ENCODE assay signal across 19 cellular contexts in genomic region chr1:8547791-8548190, GRCh38.
DNase-seq lines count a peak whose midpoint lies in the region; ATAC-seq and TF ChIP-seq lines count a peak whose summit lies in the region.
"Had no signal": no experiment of that assay in that cellular context is flagged by ENCODE, and none has a peak within 500 bp of the region (broad histone marks: within the 10 kb centered on the region; RNA-seq: fewer than 3 reads in every experiment).

No MANE protein-coding gene starts in this region.

- ATAC-seq in GM23338: no peak

- no TSS peak for BruUV-seq in Caco-2 (replicated peaks; lab: Mats Ljungman, UMichigan)

- H3K9me3 ChIP-seq in Caco-2 (no peaks in the 10 kb centered on the region), tibial nerve (no peaks in the 10 kb centered on the region)
- H3K9me3 ChIP-seq: HAP-1 had no signal

- TF ChIP-seq CTCF in Caco-2 (IDR thresholded peaks at IDR 0.05; ENCODE audit: insufficient read depth in 1 of 2, low read depth in 1 of 2, low read length in 1 of 2, severe bottlenecking in 1 of 2, unreplicated experiment in 1 of 2): no peak
- no peak for TF ChIP-seq CTCF in GM23338 (conservative IDR thresholded peaks at IDR 0.05; ENCODE audit: low read depth in 2 of 2)
- TF ChIP-seq CTCF in glutamatergic neuron (IDR thresholded peaks at IDR 0.05; ENCODE audit: partially characterized antibody, unreplicated experiment): no peak
- no peak for TF ChIP-seq CTCF in progenitor cell of endocrine pancreas (IDR thresholded peaks at IDR 0.05; ENCODE audit: unreplicated experiment)
- TF ChIP-seq CTCF in tibial nerve (IDR thresholded peaks at IDR 0.05): no peak
- no peak for TF ChIP-seq CTCF in brain microvascular endothelial cell (IDR thresholded peaks at IDR 0.05; ENCODE audit: low read depth, low read length, missing control alignments)

- peaks cover 15% of the 10 kb centered on the region for H4K20me1 ChIP-seq in GM23338 (replicated peaks; ENCODE audit: insufficient read depth)

- H3F3A ChIP-seq in GM23338 (replicated peaks; ENCODE audit: low read depth): no peaks in the 10 kb centered on the region

- TF ChIP-seq POLR2A in tibial nerve (IDR thresholded peaks at IDR 0.05): no peak

- POLR2A ChIA-PET in Caco-2 (lab: Charles Lee): no interaction called here

- H3K27ac Mint-ChIP-seq in Caco-2 (ENCODE audit: unreplicated experiment) (peak overlapping the region; percentile 10), GM23338 (no peak overlapping the region), glutamatergic neuron (ENCODE audit: unreplicated experiment) (peak overlapping the region; percentile 36), progenitor cell of endocrine pancreas (peak overlapping the region; percentile 42)
- H3K27ac Mint-ChIP-seq: B cell had no signal

- CTCF ChIA-PET in Caco-2 (lab: Charles Lee): interaction anchor here (0.6 kb wide), 1 partner anchor 168 kb away, joined by 4 read pairs; no protein-coding TSS in a partner anchor

- H3K4me3 ChIP-seq in Caco-2 (ENCODE audit: low read depth, low read length) (no peak overlapping the region), GM23338 (no peak overlapping the region), tibial nerve (no peak overlapping the region), brain microvascular endothelial cell (ENCODE audit: low read depth, low read length) (no peak overlapping the region)
- H3K4me3 ChIP-seq: HAP-1 had no signal

- H3K27me3 ChIP-seq in Caco-2 (replicated peaks; ENCODE audit: control insufficient read depth, insufficient read depth, low read length) (no peaks in the 10 kb centered on the region), GM23338 (ENCODE audit: insufficient read depth) (no peaks in the 10 kb centered on the region), tibial nerve (no peaks in the 10 kb centered on the region), brain microvascular endothelial cell (replicated peaks) (no peaks in the 10 kb centered on the region)

- intact Hi-C loops in Caco-2 (cut with micrococcal nuclease; ENCODE audit: unreplicated experiment): no loop called here

- H3K36me3 Mint-ChIP-seq in Caco-2 (ENCODE audit: insufficient read depth, unreplicated experiment): peaks cover 24% of the 10 kb centered on the region
- peaks cover 23% of the 10 kb centered on the region for H3K36me3 Mint-ChIP-seq in GM23338 (ENCODE audit: low read depth)
- H3K36me3 Mint-ChIP-seq in glutamatergic neuron (ENCODE audit: unreplicated experiment): peaks cover 10% of the 10 kb centered on the region
- peaks cover 29% of the 10 kb centered on the region for H3K36me3 Mint-ChIP-seq in progenitor cell of endocrine pancreas (ENCODE audit: insufficient read depth)

- no peak overlapping the region for H2AFZ ChIP-seq in GM23338

- H3K4me1 ChIP-seq in Caco-2 (peaks cover 20% of the 10 kb centered on the region), GM23338 (ENCODE audit: insufficient read depth) (no peaks in the 10 kb centered on the region), tibial nerve (no peaks in the 10 kb centered on the region)
- H3K4me1 ChIP-seq: HAP-1 had no signal

- H3K27ac ChIP-seq in GM23338 (ENCODE audit: low read depth) (0 out of 2 replicates have a peak overlapping the region, but pooled peaks have one; percentile 18), tibial nerve (no peak overlapping the region), brain microvascular endothelial cell (no peak overlapping the region)

- peaks cover 77% of the 10 kb centered on the region for H3K79me2 ChIP-seq in GM23338 (replicated peaks; ENCODE audit: insufficient read depth)

- no peaks in the 10 kb centered on the region for H3K9me2 ChIP-seq in GM23338 (ENCODE audit: insufficient read depth)
- H3K9me2 ChIP-seq: SK-N-SH had no signal

- in situ Hi-C loops in brain microvascular endothelial cell (cut with HindIII; ENCODE audit: low pct_ligation_motif_present, low sequenced_read_pairs): no loop called here

- H3K4me3 Mint-ChIP-seq in Caco-2 (ENCODE audit: unreplicated experiment) (no peak overlapping the region), GM23338 (no peak overlapping the region), glutamatergic neuron (ENCODE audit: unreplicated experiment) (peak overlapping the region; percentile 41), progenitor cell of endocrine pancreas (ENCODE audit: low read depth) (no peak overlapping the region)
- H3K4me3 Mint-ChIP-seq: B cell had no signal

- H3K4me1 Mint-ChIP-seq in Caco-2 (ENCODE audit: low read depth, unreplicated experiment): peaks cover 26% of the 10 kb centered on the region
- H3K4me1 Mint-ChIP-seq in GM23338: peaks cover 15% of the 10 kb centered on the region
- H3K4me1 Mint-ChIP-seq in glutamatergic neuron (ENCODE audit: low read depth, unreplicated experiment): peaks cover 13% of the 10 kb centered on the region
- peaks cover 43% of the 10 kb centered on the region for H3K4me1 Mint-ChIP-seq in progenitor cell of endocrine pancreas (ENCODE audit: low read depth)

- no peaks in the 10 kb centered on the region; the same call in 1 of the 2 replicates for H3K36me3 ChIP-seq in Caco-2 (ENCODE audit: control insufficient read depth, insufficient read depth, low read length)
- no peaks in the 10 kb centered on the region for H3K36me3 ChIP-seq in GM23338 (ENCODE audit: insufficient read depth)
- peaks cover 0 to 11% (median 0%) of the 10 kb centered on the region in 3 donors for H3K36me3 ChIP-seq in tibial nerve
- no peaks in the 10 kb centered on the region for H3K36me3 ChIP-seq in brain microvascular endothelial cell (replicated peaks)
- H3K36me3 ChIP-seq: HAP-1 had no signal

- no peak overlapping the region for H3K4me2 ChIP-seq in GM23338
- H3K4me2 ChIP-seq: SK-N-SH had no signal

- 90 to 91% methylated on average over 4 of the region's 4 CpGs for WGBS in tibial nerve, 2 donors

- DNase-seq in Caco-2: no peak
- no peak for DNase-seq in GM23338 (ENCODE audit: low spot score)
- no peak for DNase-seq in glutamatergic neuron
- DNase-seq in progenitor cell of endocrine pancreas (ENCODE audit: low spot score, unreplicated experiment): no peak
- DNase-seq in tibial nerve (ENCODE audit: low spot score in 2 of 2): no peak
- DNase-seq in NCI-H187 (lab: John Stamatoyannopoulos, UW): no peak
- no peak for DNase-seq in brain microvascular endothelial cell
- DNase-seq: DMS 273 treated with DMSO at 0.1 percent for 48 hours, MM.1S, NCI-H1105, NCI-H1694, NCI-H2107, NCI-H510A, NCI-H748 treated with DMSO at 0.1 percent for 48 hours, RPMI8226, SHP77 treated with DMSO at 0.1 percent for 48 hours, SK-N-SH had no signal

- no peak for TF ChIP-seq EP300 in tibial nerve (IDR thresholded peaks at IDR 0.05)

- H3K27me3 Mint-ChIP-seq in Caco-2 (ENCODE audit: insufficient read depth, unreplicated experiment): no peaks in the 10 kb centered on the region
- peaks cover 5% of the 10 kb centered on the region for H3K27me3 Mint-ChIP-seq in GM23338 (ENCODE audit: insufficient read depth, low read depth, poor library complexity)
- H3K27me3 Mint-ChIP-seq in glutamatergic neuron (ENCODE audit: unreplicated experiment): peaks cover 6% of the 10 kb centered on the region
- H3K27me3 Mint-ChIP-seq in progenitor cell of endocrine pancreas: no peaks in the 10 kb centered on the region
- H3K27me3 Mint-ChIP-seq: B cell had no signal

- no peaks in the 10 kb centered on the region for H3K9me3 Mint-ChIP-seq in Caco-2 (ENCODE audit: unreplicated experiment)
- H3K9me3 Mint-ChIP-seq in GM23338: no peaks in the 10 kb centered on the region
- H3K9me3 Mint-ChIP-seq in glutamatergic neuron (ENCODE audit: unreplicated experiment): peaks cover 8% of the 10 kb centered on the region
- H3K9me3 Mint-ChIP-seq in progenitor cell of endocrine pancreas (ENCODE audit: low read depth): peaks cover 2% of the 10 kb centered on the region

TF ChIP-seq in GM23338, 12 proteins besides CTCF, POLR2A, EP300 and RAD21:
- no peak for TF ChIP-seq ZNF114 (CRISPR knock-in tag; IDR thresholded peaks at IDR 0.05)
- TF ChIP-seq EZH2phosphoT487 (IDR thresholded peaks at IDR 0.05; ENCODE audit: unreplicated experiment): no peak
TF ChIP-seq in GM23338: peak in this region for 0.
